1 cellular context compared by ENCODE assay signal in the genomic region with DNA sequence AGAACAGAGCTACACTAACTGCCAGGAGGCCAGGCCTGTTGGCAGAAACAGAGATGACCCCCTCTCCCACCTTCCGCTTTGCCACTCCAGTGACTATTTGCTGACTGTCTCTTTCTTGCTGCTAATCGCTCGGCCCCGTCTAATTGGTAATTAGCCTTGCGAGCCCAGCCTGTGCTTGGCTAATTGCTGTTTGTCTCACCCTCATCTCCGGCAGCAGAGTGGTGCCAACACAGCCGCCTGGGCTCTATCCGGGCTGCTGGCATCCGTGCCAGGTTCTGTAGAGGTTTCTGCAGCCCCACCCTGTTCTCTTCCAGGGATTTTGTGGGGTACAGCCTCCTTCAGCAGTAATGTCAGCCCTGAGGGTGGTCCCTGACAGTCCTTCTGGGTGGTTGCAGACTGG.
TF ChIP-seq lines count a peak whose summit lies in the region.

No MANE protein-coding gene starts in this region.

TF ChIP-seq in HepG2, 621 proteins besides CTCF, POLR2A, EP300 and RAD21:
- TF ChIP-seq PCBP2 (optimal IDR thresholded peaks at IDR 0.05; ENCODE audit: low read depth, low read length, poor library complexity, severe bottlenecking), result no peak
- TF ChIP-seq CCAR2 (optimal IDR thresholded peaks at IDR 0.05; ENCODE audit: low read depth, low read length), result no peak
- TF ChIP-seq MAFK (conservative IDR thresholded peaks at IDR 0.05 in 1 of 2, IDR thresholded peaks at IDR 0.05 in 1 of 2; ENCODE audit: low read length in 2 of 2), result peak; percentile 18 to 22; a peak in 2 of 4 replicates
- no peak for TF ChIP-seq XRCC5 (optimal IDR thresholded peaks at IDR 0.05; ENCODE audit: low read length)
- no peak for TF ChIP-seq FOSL1 (CRISPR knock-in tag; IDR thresholded peaks at IDR 0.05; ENCODE audit: borderline replicate concordance)
- TF ChIP-seq ZFP36 (IDR thresholded peaks at IDR 0.05; ENCODE audit: borderline replicate concordance, low read depth, low read length, partially characterized antibody), result no peak
TF ChIP-seq in HepG2: peak in this region for 1.
